In the genomic region with DNA sequence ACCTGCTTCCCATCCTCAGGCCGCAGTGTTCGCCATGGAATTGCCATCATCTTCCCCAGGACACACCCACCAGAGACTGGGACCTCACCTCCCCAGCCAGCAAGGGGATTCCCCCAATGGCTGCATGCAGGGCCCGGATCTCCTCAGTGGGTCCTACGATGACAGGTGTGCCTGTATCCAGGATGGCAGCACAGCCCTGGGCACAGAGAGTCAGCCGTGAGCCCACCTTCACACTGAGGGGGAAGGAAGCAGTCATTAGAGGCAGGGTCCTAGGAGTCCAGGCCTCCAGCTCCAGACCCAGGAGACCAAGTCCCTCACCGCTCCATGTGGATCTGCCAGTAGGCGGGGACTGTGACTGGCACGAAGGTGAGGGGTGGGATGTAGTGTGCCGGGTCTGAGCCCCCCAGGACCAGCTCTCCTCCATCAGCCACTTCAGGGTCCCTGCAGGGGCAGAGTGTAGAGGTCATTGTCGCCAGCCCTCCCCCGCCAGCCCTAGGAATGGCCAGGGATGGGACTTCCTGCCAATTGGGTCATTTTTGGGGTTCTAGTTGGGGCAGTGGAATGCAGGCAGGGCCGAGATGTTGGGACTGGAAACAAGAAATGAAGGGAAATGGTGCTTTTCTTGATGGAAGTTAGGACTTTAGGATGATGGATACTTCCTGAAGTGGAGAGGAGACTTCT, we compare ENCODE assay signal across 14 cellular contexts. TPM values are rescaled to one million over a fixed set of nuclear protein-coding genes. Genes with fewer than 3 reads are reported as not detected.
DNase-seq lines count a peak whose midpoint lies in the region; ATAC-seq and TF ChIP-seq lines count a peak whose summit lies in the region.
"Had no signal": no experiment of that assay in that cellular context is flagged by ENCODE, and none has a peak within 500 bp of the region (broad histone marks: within the 10 kb centered on the region; RNA-seq: fewer than 3 reads in every experiment).

No MANE protein-coding gene starts in this region.

- intact Hi-C loops in activated B cell treated with CpG ODN at 0.5 μM for 24 hours (cut with micrococcal nuclease) (no loop called here), heart right ventricle (cut with DNase I) (no loop called here)

- H3K27me3 Mint-ChIP-seq in activated naive CD4-positive, alpha-beta T cell treated with anti-CD3 and anti-CD28 coated beads, Interleukin-2, amount 10 ng/mL, durations not matched to agents 7 days and 5 days: peaks cover 48% of the 10 kb centered on the region
- H3K27me3 Mint-ChIP-seq in activated B cell treated with CpG ODN at 0.5 μM for 24 hours: no peaks in the 10 kb centered on the region
- H3K27me3 Mint-ChIP-seq in memory B cell: no peaks in the 10 kb centered on the region

- no peak for DNase-seq in activated naive CD4-positive, alpha-beta T cell treated with anti-CD3 and anti-CD28 coated beads, Interleukin-2, amount 10 ng/mL, durations not matched to agents 7 days and 5 days
- no peak for DNase-seq in activated naive CD4-positive, alpha-beta T cell (lab: John Stamatoyannopoulos, UW)
- DNase-seq in activated B cell treated with CpG ODN at 0.5 μM for 24 hours: no peak
- no peak for DNase-seq in memory B cell (ENCODE audit: low spot score in 2 of 2)
- no peak for DNase-seq in stimulated activated effector memory CD8-positive, alpha-beta T cell treated with anti-CD3 and anti-CD28 coated beads, Interleukin-12 subunit alpha, Interleukin-12 subunit beta, amount 100 ng/mL, for 72 hours (ENCODE audit: low spot score in 2 of 2)
- DNase-seq in smooth muscle cell (lab: John Stamatoyannopoulos, UW; ENCODE audit: unreplicated experiment): no peak
- no peak for DNase-seq in heart right ventricle
- DNase-seq: activated CD4-positive, alpha-beta T cell treated with anti-CD3 and anti-CD28 coated beads for 48 hours; activated effector memory CD4-positive, alpha-beta T cell treated with anti-CD3 and anti-CD28 coated beads, Interleukin-2, amount 50 U/mL, for 16 hours; left lung; NCI-H510A; sigmoid colon; upper lobe of right lung had no signal

- no peaks in the 10 kb centered on the region for H3K79me2 ChIP-seq in smooth muscle cell (ENCODE audit: low read depth)

- H3K4me3 ChIP-seq in smooth muscle cell (no peak overlapping the region), heart right ventricle (no peak overlapping the region)

- 96% methylated on average over 12 of the region's 12 CpGs for WGBS in smooth muscle cell (ENCODE audit: low lambda C conversion rate)
- 93 to 95% methylated on average over 12 of the region's 12 CpGs for WGBS in heart right ventricle, 2 donors

- CTCF ChIA-PET in activated naive CD4-positive, alpha-beta T cell treated with anti-CD3 and anti-CD28 coated beads, Interleukin-2, amount 10 ng/mL, durations not matched to agents 7 days and 5 days (lab: Charles Lee): interaction anchor here (1.5 to 2.7 kb wide), 2 partner anchors 22 to 23 kb away, joined by 5 to 9 read pairs; no protein-coding TSS in a partner anchor
- CTCF ChIA-PET in activated B cell treated with CpG ODN at 0.5 μM for 24 hours (lab: Charles Lee): interaction anchor here (1.1 to 2.3 kb wide), 3 partner anchors 9 to 126 kb away, joined by 3 to 16 read pairs (median 4); no protein-coding TSS in a partner anchor

- peaks cover 13% of the 10 kb centered on the region for H3K4me1 ChIP-seq in smooth muscle cell (ENCODE audit: low read depth)
- H3K4me1 ChIP-seq in heart right ventricle: peaks cover 0 to 36% (median 14%) of the 10 kb centered on the region in 9 donors

- no peaks in the 10 kb centered on the region for H4K20me1 ChIP-seq in smooth muscle cell (ENCODE audit: low read depth)

- no peak overlapping the region for H2AFZ ChIP-seq in smooth muscle cell (ENCODE audit: low read depth)

- H3K4me3 Mint-ChIP-seq in activated naive CD4-positive, alpha-beta T cell treated with anti-CD3 and anti-CD28 coated beads, Interleukin-2, amount 10 ng/mL, durations not matched to agents 7 days and 5 days: no peak overlapping the region
- H3K4me3 Mint-ChIP-seq in activated B cell treated with CpG ODN at 0.5 μM for 24 hours (peak overlapping the region; percentile 58), memory B cell (peak overlapping the region; percentile 40)
- H3K4me3 Mint-ChIP-seq in stimulated activated effector memory CD8-positive, alpha-beta T cell treated with anti-CD3 and anti-CD28 coated beads, Interleukin-12 subunit alpha, Interleukin-12 subunit beta, amount 100 ng/mL, for 72 hours: peak overlapping the region; percentile 83

- ATAC-seq in activated B cell treated with CpG ODN at 0.5 μM for 24 hours (ENCODE audit: low read depth): no peak
- no peak for ATAC-seq in memory B cell (ENCODE audit: low read depth)
- ATAC-seq in stimulated activated effector memory CD8-positive, alpha-beta T cell treated with anti-CD3 and anti-CD28 coated beads, Interleukin-12 subunit alpha, Interleukin-12 subunit beta, amount 100 ng/mL, for 72 hours: no peak
- ATAC-seq in HG03469 (IDR thresholded peaks at IDR 0.05; ENCODE audit: unreplicated experiment): no peak
- no peak for ATAC-seq in heart right ventricle
- ATAC-seq: left lung, upper lobe of right lung had no signal

- POLR2A ChIA-PET in activated B cell treated with CpG ODN at 0.5 μM for 24 hours (lab: Charles Lee): interaction anchor here (0.6 to 10.6 kb wide), 13 partner anchors 9 to 470 kb away, joined by 3 to 408 read pairs (median 7); a partner anchor contains a TSS

- peaks cover 56% of the 10 kb centered on the region for H3K4me1 Mint-ChIP-seq in activated naive CD4-positive, alpha-beta T cell treated with anti-CD3 and anti-CD28 coated beads, Interleukin-2, amount 10 ng/mL, durations not matched to agents 7 days and 5 days
- H3K4me1 Mint-ChIP-seq in activated B cell treated with CpG ODN at 0.5 μM for 24 hours (peaks cover 86% of the 10 kb centered on the region), memory B cell (peaks cover 68% of the 10 kb centered on the region)
- peaks cover 61% of the 10 kb centered on the region for H3K4me1 Mint-ChIP-seq in stimulated activated effector memory CD8-positive, alpha-beta T cell treated with anti-CD3 and anti-CD28 coated beads, Interleukin-12 subunit alpha, Interleukin-12 subunit beta, amount 100 ng/mL, for 72 hours

- H3K9me3 ChIP-seq in smooth muscle cell (replicated peaks; ENCODE audit: low read depth) (no peaks in the 10 kb centered on the region), heart right ventricle (no peaks in the 10 kb centered on the region)
- H3K9me3 ChIP-seq: left lung, sigmoid colon, upper lobe of right lung had no signal

- TF ChIP-seq CTCF in activated B cell treated with CpG ODN at 0.5 μM for 24 hours (IDR thresholded peaks at IDR 0.05) (no peak), smooth muscle cell (IDR thresholded peaks at IDR 0.05; ENCODE audit: borderline replicate concordance, insufficient read depth, poor library complexity, severe bottlenecking) (no peak), heart right ventricle (IDR thresholded peaks at IDR 0.05) (no peak)

- H3K36me3 ChIP-seq in smooth muscle cell (ENCODE audit: low read depth) (no peaks in the 10 kb centered on the region), heart right ventricle (no peaks in the 10 kb centered on the region)
- H3K36me3 ChIP-seq: left lung, sigmoid colon, upper lobe of right lung had no signal

- no peak overlapping the region for H3K9ac ChIP-seq in smooth muscle cell (ENCODE audit: low read depth)

- peak overlapping the region; percentile 14 for H3K27ac Mint-ChIP-seq in activated naive CD4-positive, alpha-beta T cell treated with anti-CD3 and anti-CD28 coated beads, Interleukin-2, amount 10 ng/mL, durations not matched to agents 7 days and 5 days
- H3K27ac Mint-ChIP-seq in activated B cell treated with CpG ODN at 0.5 μM for 24 hours (peak overlapping the region; percentile 91), memory B cell (peak overlapping the region; percentile 56)
- H3K27ac Mint-ChIP-seq in stimulated activated effector memory CD8-positive, alpha-beta T cell treated with anti-CD3 and anti-CD28 coated beads, Interleukin-12 subunit alpha, Interleukin-12 subunit beta, amount 100 ng/mL, for 72 hours: peak overlapping the region; percentile 94

- no peak overlapping the region for H3K27ac ChIP-seq in smooth muscle cell (ENCODE audit: low read depth)
- no peak overlapping the region for H3K27ac ChIP-seq in heart right ventricle

- H3K9me3 Mint-ChIP-seq in activated naive CD4-positive, alpha-beta T cell treated with anti-CD3 and anti-CD28 coated beads, Interleukin-2, amount 10 ng/mL, durations not matched to agents 7 days and 5 days: peaks cover 5% of the 10 kb centered on the region
- no peaks in the 10 kb centered on the region for H3K9me3 Mint-ChIP-seq in activated B cell treated with CpG ODN at 0.5 μM for 24 hours
- no peaks in the 10 kb centered on the region for H3K9me3 Mint-ChIP-seq in memory B cell
- H3K9me3 Mint-ChIP-seq in stimulated activated effector memory CD8-positive, alpha-beta T cell treated with anti-CD3 and anti-CD28 coated beads, Interleukin-12 subunit alpha, Interleukin-12 subunit beta, amount 100 ng/mL, for 72 hours: no peaks in the 10 kb centered on the region

- H3K27me3 ChIP-seq in smooth muscle cell (ENCODE audit: low read depth) (no peaks in the 10 kb centered on the region), heart right ventricle (peaks cover 0 to 52% (median 39%) of the 10 kb centered on the region in 7 donors)
- H3K27me3 ChIP-seq: upper lobe of right lung had no signal

- H3F3A ChIP-seq in smooth muscle cell (ENCODE audit: low read depth): peaks cover 12% of the 10 kb centered on the region

- peaks cover 7% of the 10 kb centered on the region for H3K36me3 Mint-ChIP-seq in activated naive CD4-positive, alpha-beta T cell treated with anti-CD3 and anti-CD28 coated beads, Interleukin-2, amount 10 ng/mL, durations not matched to agents 7 days and 5 days
- H3K36me3 Mint-ChIP-seq in activated B cell treated with CpG ODN at 0.5 μM for 24 hours (ENCODE audit: low read depth) (peaks cover 62% of the 10 kb centered on the region), memory B cell (peaks cover 35% of the 10 kb centered on the region)
- H3K36me3 Mint-ChIP-seq in stimulated activated effector memory CD8-positive, alpha-beta T cell treated with anti-CD3 and anti-CD28 coated beads, Interleukin-12 subunit alpha, Interleukin-12 subunit beta, amount 100 ng/mL, for 72 hours: peaks cover 42% of the 10 kb centered on the region

- H3K4me2 ChIP-seq in smooth muscle cell: no peak overlapping the region

RNA-seq across cellular contexts. Expression of a gene that starts 5.7 kb away (rescaled TPM):
- total RNA-seq in activated B cell treated with CpG ODN at 0.5 μM for 24 hours: 34.5 and 44.3 TPM in 2 replicates
- 0.54 and 1.4 TPM in 2 replicates for total RNA-seq in smooth muscle cell
- polyA plus RNA-seq in smooth muscle cell: 0.46 and 1.3 TPM in 2 replicates
- 1 to 10 TPM; 1.4 to 4.0 (median 2.4) TPM for total RNA-seq in heart right ventricle
- polyA plus RNA-seq in heart right ventricle: 1 to 10 TPM in 1 of 2 donors, under 1 TPM in 1; 0.88 to 1.1 TPM

RNA-seq across cellular contexts. Expression of a gene that starts 30.6 kb away (rescaled TPM):
- total RNA-seq in activated B cell treated with CpG ODN at 0.5 μM for 24 hours (1.4 and 2.4 TPM in 2 replicates), smooth muscle cell (0.27 and 0.72 TPM in 2 replicates), heart right ventricle (under 1 TPM in 2 of 10 donors, not detected in 8; 0.22 to 0.56 TPM)
- polyA plus RNA-seq in smooth muscle cell (0.65 and 2.1 TPM in 2 replicates), heart right ventricle (1 to 10 TPM in 1 of 2 donors, under 1 TPM in 1; 0.25 to 1.1 TPM)

RNA-seq across cellular contexts. Expression of a gene that starts 41.4 kb away (rescaled TPM):
- total RNA-seq in activated B cell treated with CpG ODN at 0.5 μM for 24 hours (66.9 and 79.5 TPM in 2 replicates), smooth muscle cell (39.5 and 48.3 TPM in 2 replicates), heart right ventricle (10 to 100 TPM; 64.0 to 96.7 (median 69.8) TPM)
- polyA plus RNA-seq in smooth muscle cell (69.7 and 85.7 TPM in 2 replicates), heart right ventricle (100 to 1,000 TPM in 1 of 2 donors, 10 to 100 TPM in 1; 90.7 to 125 TPM)

RNA-seq across cellular contexts. Expression of a gene that starts 49.3 kb away (rescaled TPM):
- total RNA-seq in activated B cell treated with CpG ODN at 0.5 μM for 24 hours (58.8 and 65.5 TPM in 2 replicates), smooth muscle cell (14.9 and 16.0 TPM in 2 replicates), heart right ventricle (10 to 100 TPM in 6 of 10 donors, 1 to 10 TPM in 4; 4.2 to 15.0 (median 10.7) TPM)
- polyA plus RNA-seq in smooth muscle cell (37.6 and 41.6 TPM in 2 replicates), heart right ventricle (10 to 100 TPM; 14.2 to 28.3 TPM)

Comparison
In these comparisons a context has a peak if more than half of its experiments do, and no peak if none do; other contexts are left out.
1. H3K27ac Mint-ChIP-seq: peak in every context shown above with its lines; median percentile 94 in stimulated activated effector memory CD8-positive, alpha-beta T cell treated with anti-CD3 and anti-CD28 coated beads, Interleukin-12 subunit alpha, Interleukin-12 subunit beta, amount 100 ng/mL, for 72 hours; 91 in activated B cell treated with CpG ODN at 0.5 μM for 24 hours; 56 in memory B cell; 14 in activated naive CD4-positive, alpha-beta T cell treated with anti-CD3 and anti-CD28 coated beads, Interleukin-2, amount 10 ng/mL, durations not matched to agents 7 days and 5 days.